In the genomic region with DNA sequence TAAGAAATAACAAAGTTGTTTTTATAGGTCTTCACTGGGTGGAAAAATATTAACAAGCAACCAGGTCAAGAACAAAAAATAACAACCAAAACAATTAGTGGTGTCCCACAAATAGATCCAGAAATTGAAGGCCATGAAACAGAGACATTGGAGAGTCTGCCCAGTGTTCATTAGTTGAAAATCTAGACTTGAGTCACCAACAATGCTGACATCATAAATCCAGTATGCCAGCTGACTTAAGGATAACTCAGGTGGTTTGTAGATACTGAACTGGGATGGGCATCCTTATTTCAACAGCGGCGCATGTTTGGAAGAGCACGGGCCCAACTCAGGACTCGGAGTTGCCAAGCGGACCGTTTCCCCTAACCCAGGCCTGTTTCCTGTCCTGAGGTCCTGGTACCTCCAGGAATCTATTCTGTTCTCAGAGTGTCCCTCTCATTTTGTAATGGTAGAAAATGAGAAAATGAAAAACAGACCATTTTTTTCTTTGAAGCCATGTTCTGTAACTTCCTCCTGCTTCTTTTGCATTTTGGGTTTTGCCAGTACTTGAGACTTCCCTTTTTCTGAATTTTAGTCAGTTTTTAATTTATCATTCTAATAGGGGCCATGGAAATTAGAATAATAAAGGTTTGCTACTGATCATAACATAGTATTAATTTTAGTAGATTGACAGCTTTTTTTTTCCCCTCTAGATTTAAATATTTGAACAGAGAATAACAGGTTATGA, we compare ENCODE assay signal across 8 cellular contexts.
A peak's percentile ranks its signal among the peaks of the same experiment; 100 is the strongest.
DNase-seq lines count a peak whose midpoint lies in the region; ATAC-seq and TF ChIP-seq lines count a peak whose summit lies in the region.

No MANE protein-coding gene starts in this region.

- H4K91ac ChIP-seq in neuronal stem cell (ENCODE audit: low read depth, low read length, poor library complexity), result no peak overlapping the region

- H3K4me1 ChIP-seq in mammary epithelial cell (ENCODE audit: insufficient read depth, low read length) (peaks cover 47% of the 10 kb centered on the region), tibial artery (peaks cover 0 to 58% (median 32%) of the 10 kb centered on the region in 4 donors), neuronal stem cell (ENCODE audit: control insufficient read depth in 2 of 2, insufficient read depth in 1 of 2, low read depth in 1 of 2, low read length in 2 of 2) (peaks cover 0 to 4% of the 10 kb centered on the region in 2 donors)

- WGBS in mammary epithelial cell (ENCODE audit: low coverage, missing lambda C conversion rate), result 84% methylated on average over 6 of the region's 6 CpGs
- no CpG with 5 or more reads among the region's 6 CpGs for WGBS in neuronal stem cell (ENCODE audit: extremely low coverage in 2 of 2, insufficient read length in 2 of 2, insufficient replicate concordance in 1 of 2), 2 donors

- H3K36me3 ChIP-seq in mammary epithelial cell (ENCODE audit: insufficient read depth, low read length) (peaks cover 2% of the 10 kb centered on the region), tibial artery (no peaks in the 10 kb centered on the region), neuronal stem cell (replicated peaks in 1 of 2; ENCODE audit: control insufficient read depth in 2 of 2, insufficient read depth in 2 of 2, low read length in 2 of 2) (no peaks in the 10 kb centered on the region)

- H3K9me3 ChIP-seq in mammary epithelial cell (replicated peaks; ENCODE audit: insufficient read depth, low read length), result no peaks in the 10 kb centered on the region
- H3K9me3 ChIP-seq in tibial artery, result no peaks in the 10 kb centered on the region
- H3K9me3 ChIP-seq in neuronal stem cell (replicated peaks in 1 of 2; ENCODE audit: control insufficient read depth in 2 of 2, insufficient read depth in 1 of 2, low read depth in 1 of 2, low read length in 2 of 2), result no peaks in the 10 kb centered on the region

- H3K4me2 ChIP-seq in mammary epithelial cell (ENCODE audit: insufficient read depth, low read depth, low read length) (peak overlapping the region; percentile 73), neuronal stem cell (ENCODE audit: insufficient read depth, low read length, poor library complexity, severe bottlenecking) (no peak overlapping the region)

- H2AFZ ChIP-seq in mammary epithelial cell (ENCODE audit: low read depth, low read length), result no peak overlapping the region
- H2AFZ ChIP-seq in neuronal stem cell (ENCODE audit: low read length), result no peak overlapping the region

- in situ Hi-C loops in mammary epithelial cell (cut with MboI; ENCODE audit: low sequenced_read_pairs in 2 of 2), result no loop called here

- no peak overlapping the region for H2BK5ac ChIP-seq in neuronal stem cell (ENCODE audit: low read length)

- H3K27ac ChIP-seq in mammary epithelial cell (ENCODE audit: insufficient read depth, low read depth, low read length) (peak overlapping the region; percentile 82), tibial artery (peak overlapping the region; percentile 53 to 97), neuronal stem cell (replicated peaks; ENCODE audit: low read length) (no peak overlapping the region)

- ATAC-seq in GM21723 (IDR thresholded peaks at IDR 0.05; ENCODE audit: unreplicated experiment) (peak; percentile 7), Right ventricle myocardium inferior (no peak)

- no peak overlapping the region for H3K4ac ChIP-seq in neuronal stem cell (ENCODE audit: low read length)

- no peak overlapping the region for H2AK5ac ChIP-seq in neuronal stem cell (ENCODE audit: low read depth, low read length)

- no peaks in the 10 kb centered on the region for H3K79me1 ChIP-seq in neuronal stem cell (ENCODE audit: low read depth, low read length)

- intact Hi-C loops in mammary epithelial cell (cut with micrococcal nuclease) (no loop called here), tibial artery (cut with DNase I; ENCODE audit: low total_unique reads) (no loop called here), Right ventricle myocardium inferior (cut with DNase I) (no loop called here)

- dilution Hi-C loops in mammary epithelial cell (cut with HindIII; ENCODE audit: low sequenced_read_pairs), result no loop called here

- H3K18ac ChIP-seq in neuronal stem cell (ENCODE audit: low read length), result no peak overlapping the region

- H3K9ac ChIP-seq in mammary epithelial cell (ENCODE audit: insufficient read depth, low read length), result peak overlapping the region; percentile 39
- H3K9ac ChIP-seq in neuronal stem cell (ENCODE audit: low read depth, low read length, poor library complexity), result no peak overlapping the region

- H3K14ac ChIP-seq in neuronal stem cell (ENCODE audit: low read length), result no peak overlapping the region

- CTCF ChIA-PET in mammary epithelial cell (lab: Charles Lee; ENCODE audit: low non-redundant PET), result interaction anchor here (0.5 to 1.2 kb wide), 2 partner anchors 60 to 136 kb away, joined by 3 to 5 read pairs; no protein-coding TSS in a partner anchor

- TF ChIP-seq CTCF in mammary epithelial cell (conservative IDR thresholded peaks at IDR 0.05 in 1 of 2, IDR thresholded peaks at IDR 0.05 in 1 of 2; ENCODE audit: extremely low read depth in 1 of 2, insufficient read depth in 1 of 2, low read depth in 1 of 2, low read length in 2 of 2) (no peak), tibial artery (IDR thresholded peaks at IDR 0.05) (no peak)

- H4K20me1 ChIP-seq in mammary epithelial cell (ENCODE audit: insufficient read depth, low read length), result no peaks in the 10 kb centered on the region

- no peak overlapping the region for H3K23ac ChIP-seq in neuronal stem cell (ENCODE audit: low read depth, low read length, poor library complexity)

- H3K79me2 ChIP-seq in mammary epithelial cell (ENCODE audit: insufficient read depth, low read length), result peaks cover 59% of the 10 kb centered on the region

- H2BK15ac ChIP-seq in neuronal stem cell (ENCODE audit: low read length), result no peak overlapping the region

- H2BK120ac ChIP-seq in neuronal stem cell (ENCODE audit: low read depth, low read length), result no peak overlapping the region

- peak; percentile 50 for DNase-seq in EH (ENCODE audit: low read depth)
- DNase-seq in Kasumi-1 (lab: John Stamatoyannopoulos, UW), result peak; percentile 52 to 65
- peak; percentile 80 for DNase-seq in mammary epithelial cell
- no peak for DNase-seq in tibial artery
- DNase-seq in DMS 273 treated with DMSO at 0.1 percent for 48 hours (lab: John Stamatoyannopoulos, UW), result no peak
- no peak for DNase-seq in neuronal stem cell (ENCODE audit: low spot score)
- no peak for DNase-seq in Right ventricle myocardium inferior (ENCODE audit: missing footprints)

- no peak overlapping the region for H3K4me3 ChIP-seq in mammary epithelial cell (replicated peaks in 1 of 3; ENCODE audit: insufficient read depth in 1 of 3, low read depth in 2 of 3, low read length in 3 of 3)
- H3K4me3 ChIP-seq in tibial artery, result no peak overlapping the region
- no peak overlapping the region for H3K4me3 ChIP-seq in neuronal stem cell (ENCODE audit: low read length in 2 of 2)

- BruUV-seq in mammary epithelial cell (replicated peaks; lab: Mats Ljungman, UMichigan), result no TSS peak

- no peak overlapping the region for H2BK12ac ChIP-seq in neuronal stem cell (ENCODE audit: low read length)

- no peaks in the 10 kb centered on the region for H3K27me3 ChIP-seq in mammary epithelial cell (ENCODE audit: insufficient read depth, low read length)
- no peaks in the 10 kb centered on the region for H3K27me3 ChIP-seq in tibial artery
- H3K27me3 ChIP-seq in neuronal stem cell (ENCODE audit: control insufficient read depth in 3 of 3, insufficient read depth in 3 of 3, low read depth in 1 of 3, low read length in 3 of 3), result no peaks in the 10 kb centered on the region

- no peak overlapping the region for H4K8ac ChIP-seq in neuronal stem cell (ENCODE audit: low read depth, low read length)

Comparison
In these comparisons a context has a peak if more than half of its experiments do, and no peak if none do; other contexts are left out.
1. DNase-seq: peak in EH (single experiment), Kasumi-1 (2 of 2) and mammary epithelial cell (single experiment); none in tibial artery (0 of 2), DMS 273 treated with DMSO at 0.1 percent for 48 hours (single experiment), neuronal stem cell (single experiment) and Right ventricle myocardium inferior (single experiment).